1 cellular context compared by ENCODE assay signal in the genomic region with DNA sequence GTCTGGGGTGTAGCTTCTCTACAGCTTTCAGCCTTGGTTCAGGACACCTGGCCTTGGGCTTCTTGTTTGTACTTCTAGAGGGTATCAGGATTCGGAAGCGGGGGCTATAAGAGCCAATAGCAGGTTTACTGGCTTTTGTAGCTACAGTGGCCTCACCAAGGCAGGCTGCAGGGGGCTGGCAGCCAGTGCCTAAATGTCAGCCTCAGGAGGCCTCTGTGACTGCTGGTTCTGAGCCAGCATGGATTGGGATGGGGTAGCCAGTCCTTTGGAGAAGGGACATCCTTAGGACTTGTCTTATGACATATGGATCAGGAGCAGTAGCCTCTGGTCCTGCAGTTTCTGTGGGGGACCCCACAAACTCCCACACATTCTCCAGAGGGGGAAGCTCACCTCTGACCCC.
TF ChIP-seq lines count a peak whose summit lies in the region.

No MANE protein-coding gene starts in this region.

TF ChIP-seq in IMR-90, 13 proteins besides CTCF, POLR2A, EP300 and RAD21 (continued from another document):
- TF ChIP-seq, protein P1, sequence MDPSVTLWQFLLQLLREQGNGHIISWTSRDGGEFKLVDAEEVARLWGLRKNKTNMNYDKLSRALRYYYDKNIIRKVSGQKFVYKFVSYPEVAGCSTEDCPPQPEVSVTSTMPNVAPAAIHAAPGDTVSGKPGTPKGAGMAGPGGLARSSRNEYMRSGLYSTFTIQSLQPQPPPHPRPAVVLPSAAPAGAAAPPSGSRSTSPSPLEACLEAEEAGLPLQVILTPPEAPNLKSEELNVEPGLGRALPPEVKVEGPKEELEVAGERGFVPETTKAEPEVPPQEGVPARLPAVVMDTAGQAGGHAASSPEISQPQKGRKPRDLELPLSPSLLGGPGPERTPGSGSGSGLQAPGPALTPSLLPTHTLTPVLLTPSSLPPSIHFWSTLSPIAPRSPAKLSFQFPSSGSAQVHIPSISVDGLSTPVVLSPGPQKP (IDR thresholded peaks at IDR 0.05; ENCODE audit: borderline replicate concordance, low read depth, low read length): no peak
- no peak for TF ChIP-seq BHLHE40 (IDR thresholded peaks at IDR 0.05; ENCODE audit: low read depth, low read length)
- no peak for TF ChIP-seq CEBPB (IDR thresholded peaks at IDR 0.05; ENCODE audit: low read depth, low read length)
- TF ChIP-seq CHD1 (IDR thresholded peaks at IDR 0.05; ENCODE audit: low read depth, low read length): no peak
